17 cellular contexts compared by ENCODE assay signal in the genomic region with DNA sequence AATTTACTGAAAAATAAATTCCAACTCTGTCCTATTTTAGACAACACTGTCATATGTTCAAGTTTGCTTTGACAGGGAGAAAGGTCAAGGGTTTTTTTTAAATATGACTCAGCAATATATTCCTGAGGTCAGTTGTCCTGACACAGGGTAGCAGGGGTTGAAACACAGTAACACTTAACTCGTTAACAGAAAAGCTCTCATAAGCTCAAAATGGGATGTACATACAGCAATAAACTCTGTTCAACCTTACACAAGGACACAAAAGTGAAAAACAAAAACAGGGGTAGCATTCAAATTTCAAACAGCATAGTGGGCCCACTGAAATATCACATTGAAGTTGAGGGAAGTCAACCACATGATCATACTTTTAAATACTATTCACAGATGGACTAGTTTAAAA.
"Had no signal": no experiment of that assay in that cellular context is flagged by ENCODE, and none has a peak within 500 bp of the region (broad histone marks: within the 10 kb centered on the region; RNA-seq: fewer than 3 reads in every experiment).

No MANE protein-coding gene starts in this region.

- H3K9me3 ChIP-seq: esophagus squamous epithelium, gastroesophageal sphincter, left ventricle myocardium inferior, lower lobe of right lung, ovary, right atrium auricular region had no signal

- DNase-seq: effector memory CD8-positive, alpha-beta T cell; esophagus squamous epithelium; foreskin fibroblast; immature natural killer cell; left ventricle myocardium inferior; lower lobe of right lung; natural killer cell; nucleus accumbens; ovary; stimulated activated CD4-positive, alpha-beta T cell treated with anti-CD3 and anti-CD28 coated beads, Interleukin-2, amount 100 ng/mL, for 48 hours; stimulated activated naive CD4-positive, alpha-beta T cell treated with Interleukin-2 at 50 U/mL for 16 hours had no signal

- FAIRE-seq: keratinocyte, urothelium cell line had no signal

- H3K27ac ChIP-seq: esophagus squamous epithelium, gastroesophageal sphincter, left ventricle myocardium inferior, lower lobe of right lung, neural progenitor cell, ovary, right atrium auricular region had no signal

- H3K36me3 ChIP-seq: esophagus squamous epithelium, gastroesophageal sphincter, left ventricle myocardium inferior, lower lobe of right lung, neural progenitor cell, ovary, right atrium auricular region had no signal

- H3K4me3 ChIP-seq: esophagus squamous epithelium, gastroesophageal sphincter, left ventricle myocardium inferior, lower lobe of right lung, neural progenitor cell, ovary, right atrium auricular region, smooth muscle cell had no signal

- H3K9ac ChIP-seq: neural progenitor cell had no signal

- H3K27me3 ChIP-seq: esophagus squamous epithelium, gastroesophageal sphincter, neural progenitor cell, ovary, right atrium auricular region had no signal

- H3K4me2 ChIP-seq: neural progenitor cell had no signal

- ATAC-seq: effector memory CD8-positive, alpha-beta T cell; gastroesophageal sphincter; lower lobe of right lung; natural killer cell had no signal

- H2AFZ ChIP-seq: neural progenitor cell had no signal

- H3K4me1 ChIP-seq: esophagus squamous epithelium, gastroesophageal sphincter, lower lobe of right lung had no signal
